28 cellular contexts compared by ENCODE assay signal in genomic region chr20:11905460-11906150, GRCh38. TPM values are rescaled to one million over a fixed set of nuclear protein-coding genes. Genes with fewer than 3 reads are reported as not detected.
A peak's percentile ranks its signal among the peaks of the same experiment; 100 is the strongest.
DNase-seq lines count a peak whose midpoint lies in the region; FAIRE-seq and TF ChIP-seq lines count a peak whose summit lies in the region.
"Had no signal": no experiment of that assay in that cellular context is flagged by ENCODE, and none has a peak within 500 bp of the region (broad histone marks: within the 10 kb centered on the region; RNA-seq: fewer than 3 reads in every experiment).

No MANE protein-coding gene starts in this region.

- H3K9ac ChIP-seq in keratinocyte (ENCODE audit: control insufficient read depth, extremely low read depth, insufficient read depth, low read length) = no peak overlapping the region

- dilution Hi-C loops in keratinocyte (cut with MboI; ENCODE audit: extremely low pct_ligation_motif_present, low sequenced_read_pairs) = no loop called here

- H3K27me3 ChIP-seq in keratinocyte (ENCODE audit: control insufficient read depth, extremely low read depth, insufficient read depth, low read length) (no peaks in the 10 kb centered on the region), small intestine (ENCODE audit: control insufficient read depth in 2 of 2, insufficient read depth in 2 of 2, low read length in 2 of 2) (no peaks in the 10 kb centered on the region)
- H3K27me3 ChIP-seq: ovary had no signal

- peak; percentile 14 for DNase-seq in DMS53 (lab: John Stamatoyannopoulos, UW)
- no peak for DNase-seq in DMS53 treated with DMSO at 0.1 percent for 48 hours (lab: John Stamatoyannopoulos, UW; ENCODE audit: unreplicated experiment)
- peak; percentile 70 for DNase-seq in NCI-H748 treated with DMSO at 0.1 percent for 48 hours (lab: John Stamatoyannopoulos, UW)
- DNase-seq in keratinocyte (ENCODE audit: low read depth, low spot score) = no peak
- peak; percentile 66 for DNase-seq in small intestine
- DNase-seq in amygdala (lab: John Stamatoyannopoulos, UW) = no peak
- no peak for DNase-seq in KG1 (lab: John Stamatoyannopoulos, UW)
- no peak for DNase-seq in coronary artery (ENCODE audit: low spot score)
- DNase-seq: activated CD4-positive, alpha-beta T cell treated with anti-CD3 and anti-CD28 coated beads for 4 hours; activated effector memory CD4-positive, alpha-beta T cell treated with Interleukin-2 at 50 U/mL for 16 hours; activated naive CD8-positive, alpha-beta T cell treated with anti-CD3 and anti-CD28 coated beads for 36 hours; CD4-positive, CD25-positive, alpha-beta regulatory T cell; dermis blood vessel endothelial cell; EL; GOT3; midbrain; NCI-H1105; NCI-H2029 treated with DMSO at 0.1 percent for 48 hours; NCI-H226; NCI-H774; ovary; RPMI8226; stimulated activated CD4-positive, alpha-beta T cell treated with anti-CD3 and anti-CD28 coated beads, Interleukin-4, amount 100 ng/mL, for 24 hours; substantia nigra had no signal

- TF ChIP-seq CTCF in keratinocyte (optimal IDR thresholded peaks at IDR 0.05 in 1 of 3, IDR thresholded peaks at IDR 0.05 in 1 of 3, conservative IDR thresholded peaks at IDR 0.05 in 1 of 3; ENCODE audit: extremely low read depth in 1 of 3, insufficient read depth in 2 of 3, low read length in 3 of 3) (no peak), coronary artery (IDR thresholded peaks at IDR 0.05) (no peak)

- H2AFZ ChIP-seq in keratinocyte (ENCODE audit: control insufficient read depth, low read length) = no peak overlapping the region

- H3K9me3 ChIP-seq in keratinocyte (ENCODE audit: control insufficient read depth, low read depth, low read length) (no peaks in the 10 kb centered on the region), small intestine (ENCODE audit: control insufficient read depth, low read depth) (no peaks in the 10 kb centered on the region)
- H3K9me3 ChIP-seq: ovary had no signal

- no peak overlapping the region for H3K4me2 ChIP-seq in keratinocyte (ENCODE audit: control insufficient read depth, extremely low read depth, insufficient read depth, low read depth, low read length)

- peaks cover 3% of the 10 kb centered on the region for H4K20me1 ChIP-seq in keratinocyte (ENCODE audit: control insufficient read depth, extremely low read depth, insufficient read depth, low read length)

- WGBS in small intestine, 3 donors = 58 to 75% (median 74%) methylated on average over 5 of the region's 5 CpGs

- peak; percentile 51 for FAIRE-seq in keratinocyte (lab: Jason Lieb, UNC)
- FAIRE-seq in small intestine (lab: Jason Lieb, UNC) = no peak
- FAIRE-seq: astrocyte, D721Med, GM12891 had no signal

- H3K4me3 ChIP-seq in keratinocyte (ENCODE audit: control insufficient read depth in 2 of 3, extremely low read depth in 1 of 3, insufficient read depth in 2 of 3, low read depth in 1 of 3, low read length in 3 of 3) (no peak overlapping the region), small intestine (ENCODE audit: low read depth in 1 of 2, low read length in 2 of 2) (no peak overlapping the region), coronary artery (no peak overlapping the region)
- H3K4me3 ChIP-seq: ovary had no signal

- no peak overlapping the region for H3K27ac ChIP-seq in keratinocyte (ENCODE audit: control insufficient read depth, insufficient read depth, low read length)
- H3K27ac ChIP-seq in small intestine (ENCODE audit: low read depth in 1 of 2, low read length in 1 of 2) = no peak overlapping the region
- no peak overlapping the region for H3K27ac ChIP-seq in coronary artery
- H3K27ac ChIP-seq: ovary had no signal

- H3K4me1 ChIP-seq in keratinocyte (ENCODE audit: control insufficient read depth, extremely low read depth, insufficient read depth, low read length) (peaks cover 39% of the 10 kb centered on the region), small intestine (ENCODE audit: control insufficient read depth in 2 of 2, insufficient read depth in 1 of 2, low read depth in 1 of 2, low read length in 1 of 2) (peaks cover 2 to 11% of the 10 kb centered on the region in 2 donors)

- peaks cover 62% of the 10 kb centered on the region for H3K79me2 ChIP-seq in keratinocyte (ENCODE audit: control insufficient read depth, insufficient read depth, low read length)

- H3K9me1 ChIP-seq in keratinocyte (ENCODE audit: control insufficient read depth, extremely low read depth, insufficient read depth, low read length) = no peaks in the 10 kb centered on the region

- no peaks in the 10 kb centered on the region for H3K36me3 ChIP-seq in keratinocyte (ENCODE audit: control insufficient read depth in 2 of 2, extremely low read depth in 1 of 2, insufficient read depth in 2 of 2, low read length in 2 of 2)
- H3K36me3 ChIP-seq in small intestine (ENCODE audit: control insufficient read depth in 2 of 2, insufficient read depth in 2 of 2, low read length in 2 of 2) = no peaks in the 10 kb centered on the region
- H3K36me3 ChIP-seq: ovary had no signal

RNA-seq across cellular contexts. Expression of gene BTBD3, which starts 12.1 kb away (rescaled TPM):
- 21.4 to 29.5 TPM (median 22.9 TPM) in 3 replicates for polyA plus RNA-seq in keratinocyte
- 9.0 TPM for polyA plus RNA-seq in keratinocyte (2011; ENCODE audit: low read depth)
- 17.8 and 28.5 TPM in 2 replicates for polyA plus RNA-seq in keratinocyte (2011; cell fraction: cytosol; rRNA removed)
- 34.5 and 36.9 TPM in 2 replicates for polyA plus RNA-seq in keratinocyte (2011; cell fraction: nucleus; rRNA removed)
- polyA plus RNA-seq in keratinocyte (2012; ENCODE audit: low replicate concordance) = 12.5 and 14.2 TPM in 2 replicates
- polyA minus RNA-seq in keratinocyte = 26.0 to 79.4 TPM (median 71.8 TPM) in 3 replicates
- polyA minus RNA-seq in keratinocyte (2011; cell fraction: cytosol; rRNA and poly(A)+ RNA removed) = 21.3 TPM
- polyA minus RNA-seq in keratinocyte (2011; cell fraction: nucleus; rRNA and poly(A)+ RNA removed) = 18.3 and 39.4 TPM in 2 replicates
- 10 to 100 TPM in 1 of 3 donors, 1 to 10 TPM in 2; 6.9 to 13.3 (median 7.6) TPM for polyA plus RNA-seq in small intestine
- polyA plus RNA-seq: IgD-negative memory B cell had no signal

Comparison
In these comparisons a context has a peak if more than half of its experiments do, and no peak if none do; other contexts are left out.
1. DNase-seq: peak in DMS53 (single experiment), NCI-H748 treated with DMSO at 0.1 percent for 48 hours (single experiment) and small intestine (single experiment); none in DMS53 treated with DMSO at 0.1 percent for 48 hours (single experiment), keratinocyte (single experiment), amygdala (0 of 56), KG1 (single experiment) and coronary artery (single experiment).